ENCODE assay signal across 9 cellular contexts in genomic region chr10:21399392-21400015, GRCh38.
DNase-seq lines count a peak whose midpoint lies in the region; ATAC-seq and TF ChIP-seq lines count a peak whose summit lies in the region.
"Had no signal": no experiment of that assay in that cellular context is flagged by ENCODE, and none has a peak within 500 bp of the region (broad histone marks: within the 10 kb centered on the region; RNA-seq: fewer than 3 reads in every experiment).

No MANE protein-coding gene starts in this region.

- H3K79me1 ChIP-seq in trophoblast cell (ENCODE audit: low read length): peaks cover 32% of the 10 kb centered on the region

- H3K4me3 ChIP-seq in endodermal cell (ENCODE audit: low read length): no peak overlapping the region
- H3K4me3 ChIP-seq in trophoblast cell (ENCODE audit: low read depth, low read length): no peak overlapping the region

- peak overlapping the region; percentile 97 for H2BK120ac ChIP-seq in trophoblast cell (ENCODE audit: insufficient read depth, low read length, poor library complexity)

- no peaks in the 10 kb centered on the region for H3K79me2 ChIP-seq in trophoblast cell (ENCODE audit: control insufficient read depth, insufficient read depth, low read length, poor library complexity)

- peaks cover 20% of the 10 kb centered on the region for H3K4me1 ChIP-seq in endodermal cell (ENCODE audit: control insufficient read depth, insufficient read depth, low read length)
- peaks cover 13% of the 10 kb centered on the region in 2 experiments for H3K4me1 ChIP-seq in trophoblast cell (ENCODE audit: control insufficient read depth in 1 of 2, insufficient read depth in 2 of 2, low read length in 2 of 2)

- H3K27me3 Mint-ChIP-seq in endodermal cell (ENCODE audit: insufficient read depth): no peaks in the 10 kb centered on the region

- H3K9ac ChIP-seq in endodermal cell (ENCODE audit: extremely low read depth, low read length, poor library complexity, severe bottlenecking) (no peak overlapping the region), trophoblast cell (ENCODE audit: low read length) (no peak overlapping the region)

- H3K36me3 ChIP-seq in endodermal cell (ENCODE audit: control insufficient read depth, insufficient read depth, low read length) (no peaks in the 10 kb centered on the region), trophoblast cell (ENCODE audit: control insufficient read depth in 1 of 2, insufficient read depth in 2 of 2, low read length in 2 of 2) (no peaks in the 10 kb centered on the region)

- H2BK12ac ChIP-seq in trophoblast cell (ENCODE audit: low read length): peak overlapping the region; percentile 92

- no peak overlapping the region for H3K4me2 ChIP-seq in trophoblast cell (ENCODE audit: low read length)

- H3K9me3 ChIP-seq in endodermal cell (ENCODE audit: control insufficient read depth, low read length) (peaks cover 20% of the 10 kb centered on the region), trophoblast cell (ENCODE audit: insufficient read depth, low read depth, low read length) (no peaks in the 10 kb centered on the region)

- peak overlapping the region; percentile 5 for H3K27ac ChIP-seq in endodermal cell (ENCODE audit: low read depth, low read length)
- peak overlapping the region; percentile 94 for H3K27ac ChIP-seq in trophoblast cell (ENCODE audit: low read depth, low read length)

- no peak overlapping the region for H3K23ac ChIP-seq in trophoblast cell (ENCODE audit: low read length)

- H2BK5ac ChIP-seq in trophoblast cell (ENCODE audit: low read depth, low read length, poor library complexity): peak overlapping the region; percentile 96

- peak overlapping the region; percentile 91 for H4K91ac ChIP-seq in trophoblast cell (ENCODE audit: low read depth, low read length)

- H4K8ac ChIP-seq in trophoblast cell (ENCODE audit: low read depth, low read length): no peak overlapping the region

- peak; percentile 83 for DNase-seq in GM03348 (ENCODE audit: low spot score)
- peak; percentile 67 to 76 for DNase-seq in NCI-H526 (lab: John Stamatoyannopoulos, UW)
- DNase-seq in endodermal cell: no peak
- peak; percentile 77 to 90 for DNase-seq in trophoblast cell
- no peak for DNase-seq in DMS79 (lab: John Stamatoyannopoulos, UW)
- no peak for DNase-seq in COR-L47 (lab: John Stamatoyannopoulos, UW)
- DNase-seq: activated naive CD8-positive, alpha-beta T cell treated with anti-CD3 and anti-CD28 coated beads, Interleukin-2, amount 50 U/mL, for 24 hours had no signal

- no peak overlapping the region for H2AK5ac ChIP-seq in trophoblast cell (ENCODE audit: low read length)

- H3K4ac ChIP-seq in trophoblast cell (ENCODE audit: low read depth, low read length): peak overlapping the region; percentile 33

- H3K4me3 Mint-ChIP-seq in endodermal cell: no peak overlapping the region
- H3K4me3 Mint-ChIP-seq: activated naive CD8-positive, alpha-beta T cell treated with anti-CD3 and anti-CD28 coated beads, Interleukin-2, amount 50 U/mL, for 24 hours had no signal

- H3K4me1 Mint-ChIP-seq in endodermal cell: peaks cover 42% of the 10 kb centered on the region
- H3K4me1 Mint-ChIP-seq: activated naive CD8-positive, alpha-beta T cell treated with anti-CD3 and anti-CD28 coated beads, Interleukin-2, amount 50 U/mL, for 24 hours had no signal

- no peaks in the 10 kb centered on the region for H3K27me3 ChIP-seq in endodermal cell (ENCODE audit: control insufficient read depth, insufficient read depth, low read length, poor library complexity, severe bottlenecking)
- no peaks in the 10 kb centered on the region for H3K27me3 ChIP-seq in trophoblast cell (ENCODE audit: insufficient read depth, low read length)

- no peak overlapping the region for H2AFZ ChIP-seq in trophoblast cell (ENCODE audit: insufficient read depth, low read length, poor library complexity)

- peaks cover 13% of the 10 kb centered on the region for H3K9me3 Mint-ChIP-seq in endodermal cell

- TF ChIP-seq CTCF in endodermal cell (conservative IDR thresholded peaks at IDR 0.05): no peak

- H3K36me3 Mint-ChIP-seq in endodermal cell (ENCODE audit: low read depth): peaks cover 6% of the 10 kb centered on the region

- peak overlapping the region; percentile 44 for H3K27ac Mint-ChIP-seq in endodermal cell
- H3K27ac Mint-ChIP-seq: activated naive CD8-positive, alpha-beta T cell treated with anti-CD3 and anti-CD28 coated beads, Interleukin-2, amount 50 U/mL, for 24 hours had no signal

- no peak overlapping the region for H4K12ac ChIP-seq in trophoblast cell (ENCODE audit: low read depth, low read length)

- 75 to 80% methylated on average over 1 to 6 of the region's 6 CpGs for WGBS in endodermal cell (ENCODE audit: insufficient coverage in 1 of 2, insufficient read length in 1 of 2), 2 experiments
- no CpG with 5 or more reads among the region's 6 CpGs for WGBS in trophoblast cell (ENCODE audit: extremely low coverage, insufficient coverage, insufficient read length)

- ATAC-seq in HG02571 (IDR thresholded peaks at IDR 0.05; ENCODE audit: unreplicated experiment) (no peak), GM19455 (IDR thresholded peaks at IDR 0.05; ENCODE audit: unreplicated experiment) (no peak)
- ATAC-seq: activated naive CD8-positive, alpha-beta T cell treated with anti-CD3 and anti-CD28 coated beads, Interleukin-2, amount 50 U/mL, for 24 hours had no signal

- peak overlapping the region; percentile 79 for H3K14ac ChIP-seq in trophoblast cell (ENCODE audit: low read length)

- no peak overlapping the region for H3K18ac ChIP-seq in trophoblast cell (ENCODE audit: low read length)

Comparison
In these comparisons a context has a peak if more than half of its experiments do, and no peak if none do; other contexts are left out.
1. DNase-seq: peak in GM03348 (single experiment), NCI-H526 (2 of 2) and trophoblast cell (2 of 2); none in endodermal cell (single experiment), DMS79 (single experiment) and COR-L47 (single experiment).